ENCODE assay signal across 8 cellular contexts in genomic region chr14:69695664-69696527, GRCh38.
DNase-seq lines count a peak whose midpoint lies in the region; ATAC-seq and TF ChIP-seq lines count a peak whose summit lies in the region.

No MANE protein-coding gene starts in this region.

- ATAC-seq in GM21825 (IDR thresholded peaks at IDR 0.05; ENCODE audit: unreplicated experiment) (peak; percentile 37), mucosa of descending colon (peak; percentile 47)

- H3K4me3 ChIP-seq in mucosa of descending colon (no peak overlapping the region), osteoblast (ENCODE audit: insufficient read depth, low read length) (no peak overlapping the region)

- TF ChIP-seq CTCF in mucosa of descending colon (IDR thresholded peaks at IDR 0.05) (no peak), osteoblast (IDR thresholded peaks at IDR 0.05; ENCODE audit: extremely low read depth, low read depth, low read length) (no peak)

- H3K27me3 ChIP-seq in osteoblast (ENCODE audit: insufficient read depth, low read length): no peaks in the 10 kb centered on the region

- peaks cover 16% of the 10 kb centered on the region for H4K20me1 ChIP-seq in osteoblast (ENCODE audit: insufficient read depth, low read length)

- H3K4me1 ChIP-seq in mucosa of descending colon (ENCODE audit: low read depth) (peaks cover 67% of the 10 kb centered on the region), osteoblast (ENCODE audit: insufficient read depth, low read length) (peaks cover 17% of the 10 kb centered on the region)

- no peaks in the 10 kb centered on the region for H3K9me3 Mint-ChIP-seq in dendritic cell treated with granulocyte-macrophage colony-stimulating factor and Interleukin-4, amounts not matched to agents 40 ng/mL and 50 ng/mL, for 4 days

- H3K27ac ChIP-seq in osteoblast (ENCODE audit: low read depth, low read length): no peak overlapping the region

- DNase-seq in AG20443 (ENCODE audit: low spot score): peak; percentile 40
- peak; percentile 43 for DNase-seq in NCI-H82 treated with DMSO at 0.1 percent for 48 hours (lab: John Stamatoyannopoulos, UW; ENCODE audit: unreplicated experiment)
- DNase-seq in mucosa of descending colon: peak; percentile 77 to 79 (median 79)
- no peak for DNase-seq in osteoblast (ENCODE audit: insufficient read length, low spot score, missing footprints)
- no peak for DNase-seq in NCI-H1048 (lab: John Stamatoyannopoulos, UW)
- no peak for DNase-seq in NK-92 (lab: John Stamatoyannopoulos, UW; ENCODE audit: unreplicated experiment)

- no peak overlapping the region for H2AFZ ChIP-seq in osteoblast (ENCODE audit: low read length)

- peaks cover 32% of the 10 kb centered on the region for H3K36me3 Mint-ChIP-seq in dendritic cell treated with granulocyte-macrophage colony-stimulating factor and Interleukin-4, amounts not matched to agents 40 ng/mL and 50 ng/mL, for 4 days (ENCODE audit: low read depth)

- peak overlapping the region; percentile 86 for H3K27ac Mint-ChIP-seq in dendritic cell treated with granulocyte-macrophage colony-stimulating factor and Interleukin-4, amounts not matched to agents 40 ng/mL and 50 ng/mL, for 4 days

- H3K36me3 ChIP-seq in mucosa of descending colon (ENCODE audit: low read depth) (no peaks in the 10 kb centered on the region), osteoblast (ENCODE audit: insufficient read depth, low read length) (no peaks in the 10 kb centered on the region)

- no peaks in the 10 kb centered on the region for H3K9me3 ChIP-seq in mucosa of descending colon
- no peaks in the 10 kb centered on the region for H3K9me3 ChIP-seq in osteoblast (ENCODE audit: low read depth, low read length)

- H3K27me3 Mint-ChIP-seq in dendritic cell treated with granulocyte-macrophage colony-stimulating factor and Interleukin-4, amounts not matched to agents 40 ng/mL and 50 ng/mL, for 4 days: no peaks in the 10 kb centered on the region

- no peak overlapping the region for H3K4me2 ChIP-seq in osteoblast (ENCODE audit: insufficient read depth, low read length)

- peaks cover 15% of the 10 kb centered on the region for H3K79me2 ChIP-seq in osteoblast (ENCODE audit: insufficient read depth, low read length)

- H3K4me1 Mint-ChIP-seq in dendritic cell treated with granulocyte-macrophage colony-stimulating factor and Interleukin-4, amounts not matched to agents 40 ng/mL and 50 ng/mL, for 4 days (ENCODE audit: low read depth): peaks cover 100% of the 10 kb centered on the region

- intact Hi-C loops in dendritic cell treated with granulocyte-macrophage colony-stimulating factor and Interleukin-4, amounts not matched to agents 40 ng/mL and 50 ng/mL, for 4 days (cut with micrococcal nuclease): no loop called here
- intact Hi-C loops in mucosa of descending colon (cut with DNase I, micrococcal nuclease): no loop called here

- H3K4me3 Mint-ChIP-seq in dendritic cell treated with granulocyte-macrophage colony-stimulating factor and Interleukin-4, amounts not matched to agents 40 ng/mL and 50 ng/mL, for 4 days: no peak overlapping the region

Comparison
In these comparisons a context has a peak if more than half of its experiments do, and no peak if none do; other contexts are left out.
1. DNase-seq: peak in AG20443 (single experiment), NCI-H82 treated with DMSO at 0.1 percent for 48 hours (single experiment) and mucosa of descending colon (3 of 3); none in osteoblast (single experiment), NCI-H1048 (single experiment) and NK-92 (single experiment).